24 cellular contexts compared by ENCODE assay signal in genomic region chr4:145861331-145862318, GRCh38.
A peak's percentile ranks its signal among the peaks of the same experiment; 100 is the strongest.
DNase-seq lines count a peak whose midpoint lies in the region; ATAC-seq and TF ChIP-seq lines count a peak whose summit lies in the region.
"Had no signal": no experiment of that assay in that cellular context is flagged by ENCODE, and none has a peak within 500 bp of the region (broad histone marks: within the 10 kb centered on the region; RNA-seq: fewer than 3 reads in every experiment).

No MANE protein-coding gene starts in this region.

- CTCF ChIA-PET in mammary epithelial cell (lab: Charles Lee; ENCODE audit: low non-redundant PET) = no interaction called here
- CTCF ChIA-PET in CD4-positive, alpha-beta T cell (lab: Charles Lee) = no interaction called here

- TF ChIP-seq CTCF in breast epithelium (IDR thresholded peaks at IDR 0.05) (no peak), mammary epithelial cell (conservative IDR thresholded peaks at IDR 0.05 in 1 of 2, IDR thresholded peaks at IDR 0.05 in 1 of 2; ENCODE audit: extremely low read depth in 1 of 2, insufficient read depth in 1 of 2, low read depth in 1 of 2, low read length in 2 of 2) (no peak), mucosa of descending colon (IDR thresholded peaks at IDR 0.05) (no peak)
- TF ChIP-seq CTCF in CD4-positive, alpha-beta T cell (IDR thresholded peaks at IDR 0.05) = no peak

- H3K4me1 Mint-ChIP-seq in CD4-positive, alpha-beta T cell (ENCODE audit: low read depth) = no peaks in the 10 kb centered on the region
- H3K4me1 Mint-ChIP-seq: activated CD4-positive, alpha-beta T cell treated with anti-CD3 and anti-CD28 coated beads, Interleukin-2, amount 10 ng/mL, durations not matched to agents 7 days and 5 days had no signal

- no peak overlapping the region for H2AFZ ChIP-seq in mammary epithelial cell (ENCODE audit: low read depth, low read length)

- no peak overlapping the region for H3K4me2 ChIP-seq in mammary epithelial cell (ENCODE audit: insufficient read depth, low read depth, low read length)
- H3K4me2 ChIP-seq: SK-N-SH had no signal

- WGBS in mammary epithelial cell (ENCODE audit: low coverage, missing lambda C conversion rate) = 79% methylated on average over 15 of the region's 16 CpGs

- H3K27me3 Mint-ChIP-seq in CD4-positive, alpha-beta T cell = no peaks in the 10 kb centered on the region
- H3K27me3 Mint-ChIP-seq: activated CD4-positive, alpha-beta T cell treated with anti-CD3 and anti-CD28 coated beads, Interleukin-2, amount 10 ng/mL, durations not matched to agents 7 days and 5 days; dendritic cell treated with granulocyte-macrophage colony-stimulating factor and Interleukin-4, amounts not matched to agents 40 ng/mL and 50 ng/mL, for 4 days; natural killer cell treated with Interleukin-12 subunit alpha and Interleukin-12 subunit beta and Interleukin-15 and Interleukin-18, amount 100 ng/mL, for 72 hours had no signal

- no peaks in the 10 kb centered on the region for H3K36me3 ChIP-seq in breast epithelium
- H3K36me3 ChIP-seq in mammary epithelial cell (ENCODE audit: insufficient read depth, low read length) = no peaks in the 10 kb centered on the region
- H3K36me3 ChIP-seq in mucosa of descending colon (ENCODE audit: low read depth) = no peaks in the 10 kb centered on the region
- H3K36me3 ChIP-seq: vagina had no signal

- H3K9me3 Mint-ChIP-seq in CD4-positive, alpha-beta T cell = no peaks in the 10 kb centered on the region
- H3K9me3 Mint-ChIP-seq: activated CD4-positive, alpha-beta T cell treated with anti-CD3 and anti-CD28 coated beads, Interleukin-2, amount 10 ng/mL, durations not matched to agents 7 days and 5 days; dendritic cell treated with granulocyte-macrophage colony-stimulating factor and Interleukin-4, amounts not matched to agents 40 ng/mL and 50 ng/mL, for 4 days; immature natural killer cell; natural killer cell treated with Interleukin-12 subunit alpha and Interleukin-12 subunit beta and Interleukin-15 and Interleukin-18, amount 100 ng/mL, for 72 hours had no signal

- H3K79me2 ChIP-seq in mammary epithelial cell (ENCODE audit: insufficient read depth, low read length) = no peaks in the 10 kb centered on the region

- intact Hi-C loops in breast epithelium (cut with DNase I; ENCODE audit: low total_unique reads) (loop anchor here (1.0 kb wide), 1 partner anchor 9 kb away; no protein-coding TSS in a partner anchor), mammary epithelial cell (cut with micrococcal nuclease) (no loop called here), mucosa of descending colon (cut with DNase I, micrococcal nuclease) (no loop called here)
- intact Hi-C loops in CD4-positive, alpha-beta T cell (cut with DNase I, micrococcal nuclease) = no loop called here

- H4K20me1 ChIP-seq in mammary epithelial cell (ENCODE audit: insufficient read depth, low read length) = no peaks in the 10 kb centered on the region

- no peak overlapping the region for H3K27ac Mint-ChIP-seq in CD4-positive, alpha-beta T cell
- H3K27ac Mint-ChIP-seq: activated CD4-positive, alpha-beta T cell treated with anti-CD3 and anti-CD28 coated beads, Interleukin-2, amount 10 ng/mL, durations not matched to agents 7 days and 5 days; dendritic cell treated with granulocyte-macrophage colony-stimulating factor and Interleukin-4, amounts not matched to agents 40 ng/mL and 50 ng/mL, for 4 days; natural killer cell treated with Interleukin-12 subunit alpha and Interleukin-12 subunit beta and Interleukin-15 and Interleukin-18, amount 100 ng/mL, for 72 hours had no signal

- POLR2A ChIA-PET in CD4-positive, alpha-beta T cell (lab: Charles Lee) = no interaction called here

- ATAC-seq in mucosa of descending colon = peak; percentile 39
- no peak for ATAC-seq in CD4-positive, alpha-beta T cell (ENCODE audit: poor library complexity)
- no peak for ATAC-seq in HG02938 (IDR thresholded peaks at IDR 0.05; ENCODE audit: unreplicated experiment)
- ATAC-seq: GM12878; HepG2; natural killer cell treated with Interleukin-12 subunit alpha and Interleukin-12 subunit beta and Interleukin-15 and Interleukin-18, amount 100 ng/mL, for 72 hours; Panc1 had no signal

- no peak for TF ChIP-seq POLR2A in breast epithelium (IDR thresholded peaks at IDR 0.05)

- H3K4me1 ChIP-seq in breast epithelium (no peaks in the 10 kb centered on the region), mammary epithelial cell (ENCODE audit: insufficient read depth, low read length) (no peaks in the 10 kb centered on the region), mucosa of descending colon (ENCODE audit: low read depth) (no peaks in the 10 kb centered on the region)
- H3K4me1 ChIP-seq: vagina had no signal

- dilution Hi-C loops in mammary epithelial cell (cut with HindIII; ENCODE audit: low sequenced_read_pairs) = no loop called here

- H3K27me3 ChIP-seq in breast epithelium = no peaks in the 10 kb centered on the region
- H3K27me3 ChIP-seq in mammary epithelial cell (ENCODE audit: insufficient read depth, low read length) = no peaks in the 10 kb centered on the region
- H3K27me3 ChIP-seq in CD4-positive, alpha-beta T cell (ENCODE audit: control insufficient read depth, insufficient read depth, low read length) = no peaks in the 10 kb centered on the region
- H3K27me3 ChIP-seq: vagina had no signal

- H3K9ac ChIP-seq in mammary epithelial cell (ENCODE audit: insufficient read depth, low read length) = no peak overlapping the region
- H3K9ac ChIP-seq: SK-N-SH had no signal

- H3K4me3 Mint-ChIP-seq in CD4-positive, alpha-beta T cell = no peak overlapping the region
- H3K4me3 Mint-ChIP-seq: activated CD4-positive, alpha-beta T cell treated with anti-CD3 and anti-CD28 coated beads, Interleukin-2, amount 10 ng/mL, durations not matched to agents 7 days and 5 days; dendritic cell treated with granulocyte-macrophage colony-stimulating factor and Interleukin-4, amounts not matched to agents 40 ng/mL and 50 ng/mL, for 4 days; immature natural killer cell; natural killer cell treated with Interleukin-12 subunit alpha and Interleukin-12 subunit beta and Interleukin-15 and Interleukin-18, amount 100 ng/mL, for 72 hours had no signal

- no TSS peak for BruUV-seq in mammary epithelial cell (replicated peaks; lab: Mats Ljungman, UMichigan)

- DNase-seq in breast epithelium (ENCODE audit: low spot score in 2 of 2) = peak in 1 of 2 donors; percentile 33
- no peak for DNase-seq in mammary epithelial cell
- peak; percentile 70 for DNase-seq in cerebellar cortex (ENCODE audit: low spot score)
- no peak for DNase-seq in mucosa of descending colon
- DNase-seq in CD4-positive, alpha-beta T cell = no peak
- no peak for DNase-seq in SIG-M5 treated with dmso at 0.1 percent for 504 hours (lab: John Stamatoyannopoulos, UW; ENCODE audit: unreplicated experiment)
- DNase-seq in NCI-H82 treated with DMSO at 0.1 percent for 48 hours (lab: John Stamatoyannopoulos, UW; ENCODE audit: unreplicated experiment) = no peak
- DNase-seq: activated CD4-positive, alpha-beta T cell treated with anti-CD3 and anti-CD28 coated beads, Interleukin-2, amount 10 ng/mL, durations not matched to agents 7 days and 5 days; activated naive CD4-positive, alpha-beta T cell treated with Interleukin-2 at 50 U/mL for 16 hours; Calu3; GDM1; immature natural killer cell; NCI-H2081 treated with DMSO at 0.1 percent for 48 hours; NCI-H82; retina; SK-N-SH; stimulated activated naive CD4-positive, alpha-beta T cell treated with Interleukin-2 at 50 U/mL for 16 hours had no signal

- H3K36me3 Mint-ChIP-seq in CD4-positive, alpha-beta T cell (ENCODE audit: low read depth) = peaks cover 33% of the 10 kb centered on the region
- H3K36me3 Mint-ChIP-seq: natural killer cell treated with Interleukin-12 subunit alpha and Interleukin-12 subunit beta and Interleukin-15 and Interleukin-18, amount 100 ng/mL, for 72 hours had no signal

- H3K27ac ChIP-seq in breast epithelium = peak overlapping the region; percentile 66 to 81
- H3K27ac ChIP-seq in mammary epithelial cell (ENCODE audit: insufficient read depth, low read depth, low read length) = no peak overlapping the region
- H3K27ac ChIP-seq in CD4-positive, alpha-beta T cell (ENCODE audit: low read depth, low read length) = no peak overlapping the region
- H3K27ac ChIP-seq: vagina had no signal

- in situ Hi-C loops in mammary epithelial cell (cut with MboI; ENCODE audit: low sequenced_read_pairs in 2 of 2) = no loop called here

- H3K9me3 ChIP-seq in breast epithelium = no peaks in the 10 kb centered on the region
- no peaks in the 10 kb centered on the region for H3K9me3 ChIP-seq in mammary epithelial cell (replicated peaks; ENCODE audit: insufficient read depth, low read length)
- no peaks in the 10 kb centered on the region for H3K9me3 ChIP-seq in mucosa of descending colon
- H3K9me3 ChIP-seq in CD4-positive, alpha-beta T cell (ENCODE audit: control insufficient read depth, low read length) = no peaks in the 10 kb centered on the region
- H3K9me3 ChIP-seq: SK-N-SH, vagina had no signal

- H3K4me3 ChIP-seq in breast epithelium (no peak overlapping the region), mammary epithelial cell (replicated peaks in 1 of 3; ENCODE audit: insufficient read depth in 1 of 3, low read depth in 2 of 3, low read length in 3 of 3) (no peak overlapping the region), mucosa of descending colon (no peak overlapping the region)
- H3K4me3 ChIP-seq: GM12878, vagina had no signal

Comparison
In these comparisons a context has a peak if more than half of its experiments do, and no peak if none do; other contexts are left out.
1. H3K27ac ChIP-seq: peak in breast epithelium (2 of 2); none in mammary epithelial cell (single experiment) and CD4-positive, alpha-beta T cell (single experiment).